Comparison of ENCODE assay signal across 9 cellular contexts in genomic region chr1:33350611-33351280, GRCh38. TPM values are rescaled to one million over a fixed set of nuclear protein-coding genes. Genes with fewer than 3 reads are reported as not detected.
A peak's percentile ranks its signal among the peaks of the same experiment; 100 is the strongest.
DNase-seq lines count a peak whose midpoint lies in the region; ATAC-seq and TF ChIP-seq lines count a peak whose summit lies in the region.
"Had no signal": no experiment of that assay in that cellular context is flagged by ENCODE, and none has a peak within 500 bp of the region (broad histone marks: within the 10 kb centered on the region; RNA-seq: fewer than 3 reads in every experiment).

No MANE protein-coding gene starts in this region.

- ATAC-seq in HG02884 (IDR thresholded peaks at IDR 0.05; ENCODE audit: unreplicated experiment) = no peak

- peaks cover 43% of the 10 kb centered on the region for H3K4me1 ChIP-seq in thymus (ENCODE audit: control insufficient read depth, insufficient read depth, low read length)

- H3K27me3 ChIP-seq in kidney epithelial cell (ENCODE audit: control insufficient read depth, insufficient read depth, low read length) (no peaks in the 10 kb centered on the region), thymus (ENCODE audit: control insufficient read depth, insufficient read depth) (no peaks in the 10 kb centered on the region)

- peak overlapping the region; percentile 81 for H3K4me3 Mint-ChIP-seq in activated CD4-positive, alpha-beta T cell treated with anti-CD3 and anti-CD28 coated beads, Interleukin-2, amount 10 ng/mL, durations not matched to agents 7 days and 5 days
- peak overlapping the region; percentile 87 for H3K4me3 Mint-ChIP-seq in activated naive CD8-positive, alpha-beta T cell treated with anti-CD3 and anti-CD28 coated beads for 36 hours

- H3K27ac Mint-ChIP-seq in activated CD4-positive, alpha-beta T cell treated with anti-CD3 and anti-CD28 coated beads, Interleukin-2, amount 10 ng/mL, durations not matched to agents 7 days and 5 days = peak overlapping the region; percentile 91
- peak overlapping the region; percentile 93 for H3K27ac Mint-ChIP-seq in activated naive CD8-positive, alpha-beta T cell treated with anti-CD3 and anti-CD28 coated beads for 36 hours

- POLR2A ChIA-PET in activated CD4-positive, alpha-beta T cell treated with anti-CD3 and anti-CD28 coated beads, Interleukin-2, amount 10 ng/mL, durations not matched to agents 7 days and 5 days (lab: Charles Lee) = no interaction called here

- peaks cover 3% of the 10 kb centered on the region for H3K27me3 Mint-ChIP-seq in activated CD4-positive, alpha-beta T cell treated with anti-CD3 and anti-CD28 coated beads, Interleukin-2, amount 10 ng/mL, durations not matched to agents 7 days and 5 days
- H3K27me3 Mint-ChIP-seq in activated naive CD8-positive, alpha-beta T cell treated with anti-CD3 and anti-CD28 coated beads for 36 hours = no peaks in the 10 kb centered on the region

- TF ChIP-seq CTCF in kidney epithelial cell (IDR thresholded peaks at IDR 0.05; ENCODE audit: insufficient read depth, low read length, poor library complexity, severe bottlenecking) = no peak

- H3K27ac ChIP-seq in thymus (ENCODE audit: low read depth) = no peak overlapping the region

- H3K36me3 ChIP-seq in kidney epithelial cell (ENCODE audit: control insufficient read depth, insufficient read depth, low read length) = no peaks in the 10 kb centered on the region
- H3K36me3 ChIP-seq in thymus (ENCODE audit: control insufficient read depth, insufficient read depth) = no peaks in the 10 kb centered on the region

- no peaks in the 10 kb centered on the region for H3K9me3 ChIP-seq in thymus (ENCODE audit: control insufficient read depth)

- H3K4me1 Mint-ChIP-seq in activated CD4-positive, alpha-beta T cell treated with anti-CD3 and anti-CD28 coated beads, Interleukin-2, amount 10 ng/mL, durations not matched to agents 7 days and 5 days = peaks cover 45% of the 10 kb centered on the region
- peaks cover 37% of the 10 kb centered on the region for H3K4me1 Mint-ChIP-seq in activated naive CD8-positive, alpha-beta T cell treated with anti-CD3 and anti-CD28 coated beads for 36 hours

- CTCF ChIA-PET in activated CD4-positive, alpha-beta T cell treated with anti-CD3 and anti-CD28 coated beads, Interleukin-2, amount 10 ng/mL, durations not matched to agents 7 days and 5 days (lab: Charles Lee) = interaction anchor here (1.2 to 1.4 kb wide), 3 partner anchors 55 to 224 kb away, joined by 3 to 4 read pairs (median 4); no protein-coding TSS in a partner anchor

- DNase-seq in activated CD4-positive, alpha-beta T cell treated with anti-CD3 and anti-CD28 coated beads, Interleukin-2, amount 10 ng/mL, durations not matched to agents 7 days and 5 days = no peak
- no peak for DNase-seq in activated CD4-positive, alpha-beta T cell treated with anti-CD3 and anti-CD28 coated beads, Interleukin-2, amount 50 U/mL, for 48 hours
- DNase-seq in activated naive CD8-positive, alpha-beta T cell treated with anti-CD3 and anti-CD28 coated beads for 36 hours = no peak
- DNase-seq in kidney epithelial cell (ENCODE audit: low read depth) (no peak), ecto neural progenitor cell (ENCODE audit: low spot score) (no peak), dermis blood vessel endothelial cell (no peak)

- WGBS in thymus = 36% methylated on average over 6 of the region's 6 CpGs

- H3K9me3 Mint-ChIP-seq in activated CD4-positive, alpha-beta T cell treated with anti-CD3 and anti-CD28 coated beads, Interleukin-2, amount 10 ng/mL, durations not matched to agents 7 days and 5 days = no peaks in the 10 kb centered on the region
- H3K9me3 Mint-ChIP-seq in activated naive CD8-positive, alpha-beta T cell treated with anti-CD3 and anti-CD28 coated beads for 36 hours = no peaks in the 10 kb centered on the region

- peaks cover 16% of the 10 kb centered on the region for H3K36me3 Mint-ChIP-seq in activated CD4-positive, alpha-beta T cell treated with anti-CD3 and anti-CD28 coated beads, Interleukin-2, amount 10 ng/mL, durations not matched to agents 7 days and 5 days (ENCODE audit: low read depth)
- peaks cover 23% of the 10 kb centered on the region for H3K36me3 Mint-ChIP-seq in activated naive CD8-positive, alpha-beta T cell treated with anti-CD3 and anti-CD28 coated beads for 36 hours

- peak overlapping the region; percentile 60 for H3K4me3 ChIP-seq in kidney epithelial cell (ENCODE audit: low read depth, low read length)
- peak overlapping the region; percentile 88 for H3K4me3 ChIP-seq in thymus (ENCODE audit: low read length)

RNA-seq across cellular contexts. Expression of gene A3GALT2, which starts 29.8 kb away (rescaled TPM):
- not detected for total RNA-seq in activated CD4-positive, alpha-beta T cell treated with anti-CD3 and anti-CD28 coated beads, Interleukin-2, amount 10 ng/mL, durations not matched to agents 7 days and 5 days
- total RNA-seq in activated naive CD8-positive, alpha-beta T cell treated with anti-CD3 and anti-CD28 coated beads for 36 hours = not detected
- total RNA-seq in kidney epithelial cell (not detected in 2 replicates), dermis blood vessel endothelial cell (not detected in 2 replicates)
- polyA plus RNA-seq in thymus = not detected
- total RNA-seq: SK-MEL-5 had no signal
